ENCODE assay signal across 10 cellular contexts in the genomic region with DNA sequence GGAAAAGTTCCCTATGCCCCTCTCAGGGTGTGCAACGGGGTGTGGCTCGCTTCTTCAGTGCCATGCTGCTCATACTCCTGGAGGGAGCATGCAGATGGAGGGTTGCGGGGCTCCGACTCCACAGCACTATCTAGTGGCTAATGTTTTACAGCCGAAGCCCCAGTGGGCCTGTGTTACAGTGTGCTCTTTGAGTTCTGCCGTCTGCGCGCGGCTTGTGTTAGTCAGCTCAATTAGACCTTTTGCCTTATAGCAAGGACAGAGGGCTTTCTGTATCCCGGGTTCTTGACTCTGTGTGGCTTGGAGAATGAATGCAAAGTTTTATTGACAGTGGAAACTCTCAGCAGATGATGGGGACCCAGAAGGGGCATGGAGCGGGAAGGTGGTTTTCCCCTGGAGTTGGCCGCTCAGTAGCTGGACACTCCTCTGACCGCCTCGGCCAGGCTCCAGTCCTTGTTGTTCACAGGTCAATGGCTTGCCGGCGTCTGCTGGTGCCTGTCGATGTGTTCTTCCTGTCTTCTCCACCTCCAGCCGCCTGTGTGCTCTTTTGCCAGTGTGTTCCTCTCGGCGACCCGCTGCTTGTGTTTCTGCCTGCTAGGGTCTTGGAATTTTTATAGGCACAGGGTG.
DNase-seq lines count a peak whose midpoint lies in the region; TF ChIP-seq lines count a peak whose summit lies in the region.
"Had no signal": no experiment of that assay in that cellular context is flagged by ENCODE, and none has a peak within 500 bp of the region (broad histone marks: within the 10 kb centered on the region; RNA-seq: fewer than 3 reads in every experiment).

No MANE protein-coding gene starts in this region.

- H3K36me3 ChIP-seq in HEK293 (ENCODE audit: control insufficient read depth in 2 of 2, insufficient read depth in 1 of 2, low read length in 2 of 2): no peaks in the 10 kb centered on the region
- no peaks in the 10 kb centered on the region for H3K36me3 ChIP-seq in esophagus squamous epithelium

- H3K9me3 ChIP-seq in HEK293 (ENCODE audit: control insufficient read depth, insufficient read depth, low read depth, low read length): no peaks in the 10 kb centered on the region
- H3K9me3 ChIP-seq in esophagus squamous epithelium: no peaks in the 10 kb centered on the region

- TF ChIP-seq POLR2A in esophagus squamous epithelium (IDR thresholded peaks at IDR 0.05): no peak

- DNase-seq in Ammon's horn (ENCODE audit: low spot score): peak; percentile 87
- DNase-seq in iPS-NIHi7 (ENCODE audit: extremely low spot score): peak; percentile 54
- DNase-seq in NCI-H2171 (lab: John Stamatoyannopoulos, UW): no peak
- DNase-seq in CD14-positive monocyte (ENCODE audit: low spot score): no peak
- no peak for DNase-seq in esophagus squamous epithelium (lab: John Stamatoyannopoulos, UW)
- DNase-seq in activated effector memory CD4-positive, alpha-beta T cell treated with Interleukin-2 at 50 U/mL for 16 hours: no peak
- DNase-seq: activated naive CD8-positive, alpha-beta T cell treated with anti-CD3 and anti-CD28 coated beads, Interleukin-2, amount 10 ng/mL, durations not matched to agents 7 days and 5 days; NCI-H1092 treated with DMSO at 0.1 percent for 48 hours had no signal

- H3K36me3 Mint-ChIP-seq in CD14-positive monocyte: no peaks in the 10 kb centered on the region
- H3K36me3 Mint-ChIP-seq: activated naive CD8-positive, alpha-beta T cell treated with anti-CD3 and anti-CD28 coated beads, Interleukin-2, amount 10 ng/mL, durations not matched to agents 7 days and 5 days had no signal

- WGBS in esophagus squamous epithelium, 2 donors: 79 to 81% methylated on average over 17 to 18 of the region's 21 CpGs

- TF ChIP-seq CTCF in HEK293 (tag by site-specific recombination; IDR thresholded peaks at IDR 0.05) (peak; percentile 48; the same call in 1 of the 2 replicates), WI38 (IDR thresholded peaks at IDR 0.05; ENCODE audit: low read depth, low read length) (peak; percentile 19; the same call in 1 of the 2 replicates), CD14-positive monocyte (IDR thresholded peaks at IDR 0.05) (no peak), esophagus squamous epithelium (IDR thresholded peaks at IDR 0.05) (no peak)

- no peak overlapping the region for H3K4me3 Mint-ChIP-seq in CD14-positive monocyte
- H3K4me3 Mint-ChIP-seq: activated naive CD8-positive, alpha-beta T cell treated with anti-CD3 and anti-CD28 coated beads, Interleukin-2, amount 10 ng/mL, durations not matched to agents 7 days and 5 days had no signal

- intact Hi-C loops in CD14-positive monocyte (cut with micrococcal nuclease): no loop called here
- intact Hi-C loops in esophagus squamous epithelium (cut with DNase I): loop anchor here (10.0 kb wide), 1 partner anchor 145 kb away; no protein-coding TSS in a partner anchor

- CTCF ChIA-PET in HEK293 (lab: Yijun Ruan, JAX): no interaction called here

- H3K4me1 ChIP-seq in HEK293 (ENCODE audit: control insufficient read depth, insufficient read depth, low read length) (no peaks in the 10 kb centered on the region), esophagus squamous epithelium (no peaks in the 10 kb centered on the region)

- peaks cover 0 to 4% (median 0%) of the 10 kb centered on the region in 7 donors for H3K9me3 Mint-ChIP-seq in CD14-positive monocyte
- H3K9me3 Mint-ChIP-seq: activated naive CD8-positive, alpha-beta T cell treated with anti-CD3 and anti-CD28 coated beads, Interleukin-2, amount 10 ng/mL, durations not matched to agents 7 days and 5 days had no signal

- H3K4me3 ChIP-seq in HEK293 (ENCODE audit: low read depth, low read length) (no peak overlapping the region), WI38 (ENCODE audit: low read depth, low read length) (no peak overlapping the region), esophagus squamous epithelium (no peak overlapping the region)

- no peaks in the 10 kb centered on the region for H3K27me3 ChIP-seq in esophagus squamous epithelium

- H3K27ac ChIP-seq in HEK293 (ENCODE audit: extremely low read depth, low read depth, low read length): no peak overlapping the region
- no peak overlapping the region for H3K27ac ChIP-seq in esophagus squamous epithelium

- H3K27me3 Mint-ChIP-seq in CD14-positive monocyte (ENCODE audit: low read depth in 3 of 3): no peaks in the 10 kb centered on the region
- H3K27me3 Mint-ChIP-seq: activated naive CD8-positive, alpha-beta T cell treated with anti-CD3 and anti-CD28 coated beads, Interleukin-2, amount 10 ng/mL, durations not matched to agents 7 days and 5 days had no signal

- peak overlapping the region in 1 of 7 donors; percentile 37 for H3K27ac Mint-ChIP-seq in CD14-positive monocyte
- H3K27ac Mint-ChIP-seq: activated naive CD8-positive, alpha-beta T cell treated with anti-CD3 and anti-CD28 coated beads, Interleukin-2, amount 10 ng/mL, durations not matched to agents 7 days and 5 days had no signal

- POLR2A ChIA-PET in HEK293 (lab: Yijun Ruan, JAX): no interaction called here

- peaks cover 4% of the 10 kb centered on the region for H3K4me1 Mint-ChIP-seq in CD14-positive monocyte
- H3K4me1 Mint-ChIP-seq: activated naive CD8-positive, alpha-beta T cell treated with anti-CD3 and anti-CD28 coated beads, Interleukin-2, amount 10 ng/mL, durations not matched to agents 7 days and 5 days had no signal

TF ChIP-seq in HEK293, 187 proteins besides CTCF, POLR2A, EP300 and RAD21:
- no peak for TF ChIP-seq ZNF16 (tag by site-specific recombination; IDR thresholded peaks at IDR 0.05; ENCODE audit: low read depth)
- TF ChIP-seq, protein P1, sequence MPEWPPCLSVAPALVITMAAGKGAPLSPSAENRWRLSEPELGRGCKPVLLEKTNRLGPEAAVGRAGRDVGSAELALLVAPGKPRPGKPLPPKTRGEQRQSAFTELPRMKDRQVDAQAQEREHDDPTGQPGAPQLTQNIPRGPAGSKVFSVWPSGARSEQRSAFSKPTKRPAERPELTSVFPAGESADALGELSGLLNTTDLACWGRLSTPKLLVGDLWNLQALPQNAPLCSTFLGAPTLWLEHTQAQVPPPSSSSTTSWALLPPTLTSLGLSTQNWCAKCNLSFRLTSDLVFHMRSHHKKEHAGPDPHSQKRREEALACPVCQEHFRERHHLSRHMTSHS (tag by site-specific recombination; IDR thresholded peaks at IDR 0.05): no peak
- 0 out of 2 replicates have a peak, but pooled peaks have one; percentile 12 for TF ChIP-seq ZBTB17 (tag by site-specific recombination; IDR thresholded peaks at IDR 0.05)
- no peak for TF ChIP-seq ZNF560 (tag by site-specific recombination; IDR thresholded peaks at IDR 0.05; ENCODE audit: borderline replicate concordance)
- TF ChIP-seq ZNF202 (tag by site-specific recombination; IDR thresholded peaks at IDR 0.05; ENCODE audit: borderline replicate concordance): no peak
- TF ChIP-seq ZNF654 (tag by site-specific recombination; IDR thresholded peaks at IDR 0.05; ENCODE audit: low read depth): 0 out of 2 replicates have a peak, but pooled peaks have one; percentile 36
- TF ChIP-seq, protein P2, sequence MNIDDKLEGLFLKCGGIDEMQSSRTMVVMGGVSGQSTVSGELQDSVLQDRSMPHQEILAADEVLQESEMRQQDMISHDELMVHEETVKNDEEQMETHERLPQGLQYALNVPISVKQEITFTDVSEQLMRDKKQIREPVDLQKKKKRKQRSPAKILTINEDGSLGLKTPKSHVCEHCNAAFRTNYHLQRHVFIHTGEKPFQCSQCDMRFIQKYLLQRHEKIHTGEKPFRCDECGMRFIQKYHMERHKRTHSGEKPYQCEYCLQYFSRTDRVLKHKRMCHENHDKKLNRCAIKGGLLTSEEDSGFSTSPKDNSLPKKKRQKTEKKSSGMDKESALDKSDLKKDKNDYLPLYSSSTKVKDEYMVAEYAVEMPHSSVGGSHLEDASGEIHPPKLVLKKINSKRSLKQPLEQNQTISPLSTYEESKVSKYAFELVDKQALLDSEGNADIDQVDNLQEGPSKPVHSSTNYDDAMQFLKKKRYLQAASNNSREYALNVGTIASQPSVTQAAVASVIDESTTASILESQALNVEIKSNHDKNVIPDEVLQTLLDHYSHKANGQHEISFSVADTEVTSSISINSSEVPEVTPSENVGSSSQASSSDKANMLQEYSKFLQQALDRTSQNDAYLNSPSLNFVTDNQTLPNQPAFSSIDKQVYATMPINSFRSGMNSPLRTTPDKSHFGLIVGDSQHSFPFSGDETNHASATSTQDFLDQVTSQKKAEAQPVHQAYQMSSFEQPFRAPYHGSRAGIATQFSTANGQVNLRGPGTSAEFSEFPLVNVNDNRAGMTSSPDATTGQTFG (tag by site-specific recombination; IDR thresholded peaks at IDR 0.05; ENCODE audit: borderline replicate concordance): no peak
- peak; percentile 51; the same call in 1 of the 2 replicates for TF ChIP-seq TRIM28 (IDR thresholded peaks at IDR 0.05; ENCODE audit: borderline replicate concordance, low read length)
- no peak for TF ChIP-seq ZNF292 (tag by site-specific recombination; IDR thresholded peaks at IDR 0.05; ENCODE audit: borderline replicate concordance, low read depth)

Comparison
In these comparisons a context has a peak if more than half of its experiments do, and no peak if none do; other contexts are left out.
1. DNase-seq: peak in Ammon's horn (single experiment) and iPS-NIHi7 (single experiment); none in NCI-H2171 (single experiment), CD14-positive monocyte (single experiment), esophagus squamous epithelium (single experiment) and activated effector memory CD4-positive, alpha-beta T cell treated with Interleukin-2 at 50 U/mL for 16 hours (single experiment).
2. CTCF ChIP-seq: peak in HEK293 (single experiment) and WI38 (single experiment); none in CD14-positive monocyte (single experiment) and esophagus squamous epithelium (0 of 6).